16 cellular contexts compared by ENCODE assay signal in the genomic region with DNA sequence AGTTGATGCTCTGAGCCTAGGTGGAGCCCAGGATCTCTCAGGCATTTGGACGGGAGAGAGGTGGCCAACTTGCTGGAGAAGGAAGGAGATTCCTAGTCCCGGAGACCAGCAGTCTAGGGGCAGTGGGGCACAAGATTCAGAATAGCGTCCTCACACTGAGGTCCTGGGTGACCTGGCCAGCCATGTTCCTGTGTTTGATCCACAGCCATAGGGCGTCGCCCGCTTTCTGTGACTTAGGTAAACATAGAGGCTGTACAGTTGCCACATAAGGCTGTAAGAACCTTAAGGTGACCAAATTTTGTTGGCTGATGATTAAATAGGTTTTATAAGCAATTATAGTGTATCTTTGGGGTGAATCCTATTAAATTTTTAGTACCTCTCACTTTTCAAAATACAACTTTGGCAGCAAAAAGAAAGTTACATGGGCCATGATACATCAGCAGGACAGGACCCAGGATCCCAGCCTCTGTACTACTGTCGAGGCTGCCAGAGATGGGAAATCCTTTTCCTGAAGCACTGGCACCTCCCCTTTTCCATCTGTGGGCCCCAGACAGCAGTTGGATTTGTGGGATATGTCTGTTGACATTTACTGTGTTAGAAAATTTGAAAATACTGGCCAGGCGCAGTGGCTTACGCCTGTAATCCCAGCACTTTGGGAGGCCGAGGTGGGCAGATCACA. TPM values are rescaled to one million over a fixed set of nuclear protein-coding genes. Genes with fewer than 3 reads are reported as not detected.
DNase-seq lines count a peak whose midpoint lies in the region; ATAC-seq and TF ChIP-seq lines count a peak whose summit lies in the region.
"Had no signal": no experiment of that assay in that cellular context is flagged by ENCODE, and none has a peak within 500 bp of the region (broad histone marks: within the 10 kb centered on the region; RNA-seq: fewer than 3 reads in every experiment).

No MANE protein-coding gene starts in this region.

- no peak overlapping the region for H3K27ac ChIP-seq in PC-3 (ENCODE audit: low read length)
- H3K27ac ChIP-seq in A673 (ENCODE audit: low read depth, low read length, poor library complexity, severe bottlenecking): no peak overlapping the region

- TF ChIP-seq CTCF in PC-3 (conservative IDR thresholded peaks at IDR 0.05; ENCODE audit: low read depth, low read length): no peak
- TF ChIP-seq CTCF in progenitor cell of endocrine pancreas (IDR thresholded peaks at IDR 0.05; ENCODE audit: unreplicated experiment): no peak
- no peak for TF ChIP-seq CTCF in A673 (conservative IDR thresholded peaks at IDR 0.05; ENCODE audit: low read depth, low read length)

- H3K27me3 ChIP-seq in PC-3 (ENCODE audit: low read length): no peaks in the 10 kb centered on the region
- H3K27me3 ChIP-seq in A673 (replicated peaks; ENCODE audit: insufficient read depth, low read depth, low read length, poor library complexity): no peaks in the 10 kb centered on the region

- no TSS peak for BruUV-seq in PC-3 (replicated peaks; lab: Mats Ljungman, UMichigan)
- no TSS peak for BruUV-seq in A673 (replicated peaks; lab: Mats Ljungman, UMichigan)

- H3K36me3 ChIP-seq in PC-3 (ENCODE audit: low read depth, low read length): peaks cover 18% of the 10 kb centered on the region
- no peaks in the 10 kb centered on the region for H3K36me3 ChIP-seq in A673 (ENCODE audit: insufficient read depth, low read length, poor library complexity, severe bottlenecking)

- no peak for DNase-seq in activated CD4-positive, alpha-beta T cell treated with anti-CD3 and anti-CD28 coated beads for 36 hours
- DNase-seq in activated CD4-positive, alpha-beta T cell treated with anti-CD3 and anti-CD28 coated beads, Interleukin-2, amount 50 U/mL, for 4 hours: no peak
- DNase-seq in PC-3: peak; percentile 39
- DNase-seq in left lobe of liver (ENCODE audit: low spot score): no peak
- DNase-seq in progenitor cell of endocrine pancreas (ENCODE audit: low spot score, unreplicated experiment): no peak
- DNase-seq in A673 (ENCODE audit: low spot score): no peak
- DNase-seq: ACHN; activated CD4-positive, alpha-beta T cell treated with anti-CD3 and anti-CD28 coated beads, Interleukin-2, amount 50 U/mL, for 48 hours; cerebellar nuclear complex; NCI-H187 treated with DMSO at 0.1 percent for 48 hours; NCI-H82; stimulated activated naive CD8-positive, alpha-beta T cell treated with anti-CD3 and anti-CD28 coated beads, Interleukin-15, amount 100 ng/mL, for 72 hours; T-helper 9 cell had no signal

- no peaks in the 10 kb centered on the region for H3K9me2 ChIP-seq in PC-3 (replicated peaks; ENCODE audit: low read length)

- no peak overlapping the region for H3K4me3 ChIP-seq in PC-3 (ENCODE audit: low read length)
- H3K4me3 ChIP-seq in A673 (ENCODE audit: low read depth, low read length, poor library complexity, severe bottlenecking): no peak overlapping the region

- H3K4me3 Mint-ChIP-seq in activated CD4-positive, alpha-beta T cell treated with anti-CD3 and anti-CD28 coated beads for 36 hours: no peak overlapping the region
- no peak overlapping the region for H3K4me3 Mint-ChIP-seq in progenitor cell of endocrine pancreas (ENCODE audit: low read depth)
- H3K4me3 Mint-ChIP-seq: activated naive CD8-positive, alpha-beta T cell; stimulated activated naive CD8-positive, alpha-beta T cell treated with anti-CD3 and anti-CD28 coated beads, Interleukin-15, amount 100 ng/mL, for 72 hours had no signal

- no peaks in the 10 kb centered on the region for H3K9me3 Mint-ChIP-seq in activated CD4-positive, alpha-beta T cell treated with anti-CD3 and anti-CD28 coated beads for 36 hours (ENCODE audit: low read depth)
- H3K9me3 Mint-ChIP-seq in progenitor cell of endocrine pancreas (ENCODE audit: low read depth): no peaks in the 10 kb centered on the region
- H3K9me3 Mint-ChIP-seq: stimulated activated naive CD8-positive, alpha-beta T cell treated with anti-CD3 and anti-CD28 coated beads, Interleukin-15, amount 100 ng/mL, for 72 hours had no signal

- no peak for ATAC-seq in activated CD4-positive, alpha-beta T cell treated with anti-CD3 and anti-CD28 coated beads for 36 hours
- ATAC-seq in PC-3: peak; percentile 66
- ATAC-seq in left lobe of liver: peak; percentile 84
- no peak for ATAC-seq in HG03025 (IDR thresholded peaks at IDR 0.05; ENCODE audit: low FRiP score, unreplicated experiment)
- no peak for ATAC-seq in HG02798 (IDR thresholded peaks at IDR 0.05; ENCODE audit: poor library complexity, unreplicated experiment)
- ATAC-seq: stimulated activated naive CD8-positive, alpha-beta T cell treated with anti-CD3 and anti-CD28 coated beads, Interleukin-15, amount 100 ng/mL, for 72 hours had no signal

- H3K4me1 ChIP-seq in PC-3 (ENCODE audit: insufficient read depth, low read length) (peaks cover 21% of the 10 kb centered on the region), A673 (ENCODE audit: insufficient read depth, low read length, poor library complexity, severe bottlenecking) (no peaks in the 10 kb centered on the region)

- peak overlapping the region; percentile 4 for H3K27ac Mint-ChIP-seq in activated CD4-positive, alpha-beta T cell treated with anti-CD3 and anti-CD28 coated beads for 36 hours
- H3K27ac Mint-ChIP-seq in progenitor cell of endocrine pancreas: peak overlapping the region; percentile 78

- H4K20me1 ChIP-seq in PC-3 (ENCODE audit: low read length): peaks cover 3% of the 10 kb centered on the region; the same call in 1 of the 2 replicates

- H3K9ac ChIP-seq in PC-3 (ENCODE audit: low read length): no peak overlapping the region

- intact Hi-C loops in activated CD4-positive, alpha-beta T cell treated with anti-CD3 and anti-CD28 coated beads for 36 hours (cut with DNase I, micrococcal nuclease): no loop called here
- intact Hi-C loops in PC-3 (cut with micrococcal nuclease) (loop anchor here (5.0 kb wide), 1 partner anchor 116 kb away; no protein-coding TSS in a partner anchor), A673 (cut with micrococcal nuclease; ENCODE audit: unreplicated experiment) (no loop called here)

- no peaks in the 10 kb centered on the region for H3F3A ChIP-seq in PC-3 (ENCODE audit: low read length, unreplicated experiment)

- peaks cover 85% of the 10 kb centered on the region for H3K79me2 ChIP-seq in PC-3 (ENCODE audit: low read length)

- CTCF ChIA-PET in activated CD4-positive, alpha-beta T cell treated with anti-CD3 and anti-CD28 coated beads for 36 hours (lab: Charles Lee): interaction anchor here (1.1 kb wide), 1 partner anchor 13 kb away, joined by 3 read pairs; no protein-coding TSS in a partner anchor
- CTCF ChIA-PET in PC-3 (lab: Charles Lee): no interaction called here
- CTCF ChIA-PET in A673 (lab: Charles Lee): no interaction called here

- H3K27me3 Mint-ChIP-seq in activated CD4-positive, alpha-beta T cell treated with anti-CD3 and anti-CD28 coated beads for 36 hours: no peaks in the 10 kb centered on the region
- H3K27me3 Mint-ChIP-seq in progenitor cell of endocrine pancreas: no peaks in the 10 kb centered on the region
- H3K27me3 Mint-ChIP-seq: activated naive CD8-positive, alpha-beta T cell; stimulated activated naive CD8-positive, alpha-beta T cell treated with anti-CD3 and anti-CD28 coated beads, Interleukin-15, amount 100 ng/mL, for 72 hours had no signal

- peaks cover 18% of the 10 kb centered on the region for H3K36me3 Mint-ChIP-seq in activated CD4-positive, alpha-beta T cell treated with anti-CD3 and anti-CD28 coated beads for 36 hours (ENCODE audit: low read depth)
- H3K36me3 Mint-ChIP-seq in progenitor cell of endocrine pancreas (ENCODE audit: insufficient read depth): no peaks in the 10 kb centered on the region
- H3K36me3 Mint-ChIP-seq: activated naive CD8-positive, alpha-beta T cell had no signal

- H3K4me1 Mint-ChIP-seq in activated CD4-positive, alpha-beta T cell treated with anti-CD3 and anti-CD28 coated beads for 36 hours: peaks cover 71% of the 10 kb centered on the region
- peaks cover 7% of the 10 kb centered on the region for H3K4me1 Mint-ChIP-seq in progenitor cell of endocrine pancreas (ENCODE audit: low read depth)

- H2AFZ ChIP-seq in PC-3 (ENCODE audit: low read length): no peak overlapping the region

- H3K4me2 ChIP-seq in PC-3 (ENCODE audit: low read length): no peak overlapping the region

- H3K9me3 ChIP-seq in PC-3 (ENCODE audit: low read length) (no peaks in the 10 kb centered on the region), A673 (ENCODE audit: low read depth, low read length, poor library complexity, severe bottlenecking) (no peaks in the 10 kb centered on the region)

- POLR2A ChIA-PET in activated CD4-positive, alpha-beta T cell treated with anti-CD3 and anti-CD28 coated beads for 36 hours (lab: Charles Lee): no interaction called here
- POLR2A ChIA-PET in PC-3 (lab: Charles Lee; ENCODE audit: unreplicated experiment): no interaction called here
- POLR2A ChIA-PET in A673 (lab: Charles Lee; ENCODE audit: low non-redundant PET): no interaction called here

RNA-seq across cellular contexts. Expression of a gene that starts 37.5 kb away (rescaled TPM):
- total RNA-seq in activated CD4-positive, alpha-beta T cell treated with anti-CD3 and anti-CD28 coated beads for 36 hours: 1 to 10 TPM; 3.8 to 4.4 TPM
- total RNA-seq in PC-3 (2014; rRNA removed): 4.5 and 4.9 TPM in 2 replicates
- 1.8 TPM for total RNA-seq in left lobe of liver
- 2.7 and 3.3 TPM in 2 replicates for total RNA-seq in progenitor cell of endocrine pancreas
- total RNA-seq in A673 (2021): 2.5 TPM in 2 replicates

RNA-seq across cellular contexts. Expression of a gene that starts 38.2 kb away (rescaled TPM):
- 100 to 1,000 TPM; 310 to 323 TPM for total RNA-seq in activated CD4-positive, alpha-beta T cell treated with anti-CD3 and anti-CD28 coated beads for 36 hours
- 380 and 481 TPM in 2 replicates for total RNA-seq in PC-3 (2014; rRNA removed)
- total RNA-seq in left lobe of liver: 200 TPM
- 346 and 347 TPM in 2 replicates for total RNA-seq in progenitor cell of endocrine pancreas
- 421 and 431 TPM in 2 replicates for total RNA-seq in A673 (2021)

RNA-seq across cellular contexts. Expression of a gene that starts 50.9 kb away (rescaled TPM):
- total RNA-seq in activated CD4-positive, alpha-beta T cell treated with anti-CD3 and anti-CD28 coated beads for 36 hours: 10 to 100 TPM; 10.7 to 11.4 TPM
- total RNA-seq in PC-3 (2014; rRNA removed) (6.5 and 8.1 TPM in 2 replicates), left lobe of liver (5.9 TPM), progenitor cell of endocrine pancreas (22.6 and 27.6 TPM in 2 replicates), A673 (2021) (8.6 TPM in 2 replicates)

Comparison
In these comparisons a context has a peak if more than half of its experiments do, and no peak if none do; other contexts are left out.
1. ATAC-seq: peak in PC-3 (single experiment) and left lobe of liver (single experiment); none in activated CD4-positive, alpha-beta T cell treated with anti-CD3 and anti-CD28 coated beads for 36 hours (single experiment), HG03025 (single experiment) and HG02798 (single experiment).